In the genomic region with DNA sequence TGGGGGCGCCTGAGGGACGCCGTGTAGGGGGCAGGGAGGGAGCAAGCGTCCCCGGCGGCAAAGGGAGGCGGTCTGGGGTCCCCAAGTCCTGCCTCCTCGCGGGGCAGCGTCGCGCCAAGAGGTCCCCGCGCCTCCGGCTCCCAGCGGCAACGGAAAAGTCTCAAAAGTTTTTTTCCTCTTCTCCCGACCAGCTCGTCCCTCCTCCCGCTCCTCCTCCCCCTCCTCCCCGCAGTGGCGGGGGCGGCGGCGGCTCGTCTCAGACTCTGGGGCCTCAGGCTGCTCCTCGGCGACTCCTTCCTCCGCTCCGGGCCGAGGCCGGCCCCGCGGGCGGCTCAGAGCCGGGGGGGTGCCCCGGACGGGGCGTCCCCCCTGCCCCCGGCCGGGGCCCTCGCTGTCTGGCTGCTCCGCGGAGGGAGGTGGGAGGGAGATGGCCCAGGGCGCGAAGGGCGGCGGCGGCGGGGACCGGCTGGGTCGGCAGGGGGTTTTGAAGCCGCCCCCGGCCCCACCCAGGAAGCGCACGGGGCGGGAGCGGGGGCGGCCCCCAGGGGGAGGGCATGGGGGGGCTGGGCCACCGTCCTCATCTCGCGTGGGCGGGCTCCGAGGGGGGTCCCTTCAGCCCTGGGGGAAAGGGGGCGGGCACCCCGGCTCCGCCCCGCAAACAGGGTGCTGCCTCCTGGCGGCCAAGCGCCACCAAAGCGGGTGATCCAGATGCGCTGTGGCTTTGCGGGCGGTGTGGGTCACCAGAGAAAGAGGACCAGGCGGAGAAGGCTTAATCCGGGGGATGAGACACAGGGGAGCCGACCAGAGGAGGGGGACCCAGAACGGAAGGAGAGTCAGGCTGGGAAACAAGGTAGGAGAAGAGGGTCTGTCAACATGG, we compare ENCODE assay signal across 8 cellular contexts. TPM values are rescaled to one million over a fixed set of nuclear protein-coding genes. Genes with fewer than 3 reads are reported as not detected.
A peak's percentile ranks its signal among the peaks of the same experiment; 100 is the strongest.
DNase-seq lines count a peak whose midpoint lies in the region; ATAC-seq and TF ChIP-seq lines count a peak whose summit lies in the region.

A gene (minus strand): TSS at position 457 of the 877 bp plus-strand sequence. CDS start 878 bp downstream, outside the sequence.

- peak; percentile 36 for ATAC-seq in GM21423 (IDR thresholded peaks at IDR 0.05; ENCODE audit: unreplicated experiment)
- peak; percentile 69 for ATAC-seq in T-helper 17 cell
- peak; percentile 67 to 77 (median 70) for ATAC-seq in psoas muscle

- H3K9me3 ChIP-seq in T-helper 17 cell (ENCODE audit: control insufficient read depth, low read length, poor library complexity, severe bottlenecking) (no peaks in the 10 kb centered on the region), left ventricle myocardium inferior (replicated peaks) (no peaks in the 10 kb centered on the region), psoas muscle (no peaks in the 10 kb centered on the region)

- H4K20me1 ChIP-seq in KMS-11 (ENCODE audit: insufficient read depth): no peaks in the 10 kb centered on the region

- H3K36me3 Mint-ChIP-seq in T-helper 17 cell (ENCODE audit: low read depth): peaks cover 12% of the 10 kb centered on the region

- peak within 1 kb of the TSS; percentile 99 for H3K27ac Mint-ChIP-seq in T-helper 17 cell

- H3K27ac ChIP-seq in KMS-11 (peak within 1 kb of the TSS; percentile 72), left ventricle myocardium inferior (replicated peaks) (peak within 1 kb of the TSS; percentile 94), psoas muscle (peak within 1 kb of the TSS; percentile 59), urinary bladder (ENCODE audit: low read depth) (peak within 1 kb of the TSS; percentile 75)

- peak within 1 kb of the TSS; percentile 95 for H3K4me2 ChIP-seq in KMS-11

- no peaks in the 10 kb centered on the region; the same call in 1 of the 2 replicates for H3K36me3 ChIP-seq in KMS-11 (ENCODE audit: insufficient read depth)
- H3K36me3 ChIP-seq in left ventricle myocardium inferior: no peaks in the 10 kb centered on the region
- no peaks in the 10 kb centered on the region for H3K36me3 ChIP-seq in psoas muscle (ENCODE audit: insufficient read depth in 1 of 2, low read depth in 1 of 2)
- H3K36me3 ChIP-seq in urinary bladder (ENCODE audit: insufficient read depth): no peaks in the 10 kb centered on the region

- peak within 1 kb of the TSS; percentile 86 for H3K9ac ChIP-seq in KMS-11

- H3K4me1 Mint-ChIP-seq in T-helper 17 cell: peaks cover 63% of the 10 kb centered on the region

- peak within 1 kb of the TSS; percentile 70 for H2AFZ ChIP-seq in KMS-11 (ENCODE audit: low read depth)

- peak; percentile 88 for TF ChIP-seq CTCF in KMS-11 (conservative IDR thresholded peaks at IDR 0.05; ENCODE audit: low read depth, low read length)
- TF ChIP-seq CTCF in left ventricle myocardium inferior (IDR thresholded peaks at IDR 0.05; ENCODE audit: borderline replicate concordance): peak; percentile 91
- peak; percentile 75 for TF ChIP-seq CTCF in psoas muscle (IDR thresholded peaks at IDR 0.05)

- intact Hi-C loops in left ventricle myocardium inferior (cut with micrococcal nuclease): no loop called here
- intact Hi-C loops in psoas muscle (cut with DNase I): loop anchor here in 1 of 2 donors (5.0 kb wide), 1 partner anchor 36 kb away; no protein-coding TSS in a partner anchor

- H3K79me2 ChIP-seq in KMS-11 (ENCODE audit: insufficient read depth, low read depth): peaks cover 45% of the 10 kb centered on the region

- peak within 1 kb of the TSS; percentile 99 for H3K4me3 Mint-ChIP-seq in T-helper 17 cell

- no peaks in the 10 kb centered on the region for H3K27me3 Mint-ChIP-seq in T-helper 17 cell

- no peaks in the 10 kb centered on the region for H3K27me3 ChIP-seq in KMS-11 (ENCODE audit: insufficient read depth, low read depth)
- H3K27me3 ChIP-seq in left ventricle myocardium inferior (ENCODE audit: low read depth): peaks cover 13% of the 10 kb centered on the region
- peaks cover 0 to 38% (median 0%) of the 10 kb centered on the region in 3 donors for H3K27me3 ChIP-seq in psoas muscle (ENCODE audit: insufficient read depth in 3 of 3, low read length in 2 of 3)

- WGBS in psoas muscle, 3 donors: 1 to 2% (median 1%) methylated on average over 40 to 78 of the region's 78 CpGs
- 1% methylated on average over 78 of the region's 78 CpGs for WGBS in urinary bladder

- peaks cover 31% of the 10 kb centered on the region for H3K4me1 ChIP-seq in KMS-11 (ENCODE audit: low read depth, poor library complexity, severe bottlenecking)
- peaks cover 74% of the 10 kb centered on the region for H3K4me1 ChIP-seq in left ventricle myocardium inferior
- peaks cover 3% of the 10 kb centered on the region for H3K4me1 ChIP-seq in psoas muscle
- peaks cover 3% of the 10 kb centered on the region for H3K4me1 ChIP-seq in urinary bladder (ENCODE audit: insufficient read depth)

- peak; percentile 87 for DNase-seq in COLO829 (ENCODE audit: low spot score)
- DNase-seq in T-helper 17 cell: peak; percentile 93 to 97 (median 96)
- peak; percentile 81 for DNase-seq in amniotic epithelial cell (ENCODE audit: low read depth)
- peak; percentile 89 for DNase-seq in left ventricle myocardium inferior
- peak; percentile 90 to 91 for DNase-seq in psoas muscle

- H3K4me3 ChIP-seq in KMS-11 (IDR thresholded peaks at IDR 0.05; ENCODE audit: insufficient read depth, low read depth, low read length) (peak within 1 kb of the TSS; percentile 29), left ventricle myocardium inferior (peak within 1 kb of the TSS; percentile 93), psoas muscle (peak within 1 kb of the TSS; percentile 69), urinary bladder (ENCODE audit: low read depth, low read length) (peak within 1 kb of the TSS; percentile 91)

RNA-seq across cellular contexts. Expression of the gene that starts here (rescaled TPM):
- total RNA-seq in T-helper 17 cell: 100 to 1,000 TPM; 408 to 431 TPM
- 14.9 TPM for total RNA-seq in left ventricle myocardium inferior
- total RNA-seq in psoas muscle: 10 to 100 TPM in 2 of 4 donors, 1 to 10 TPM in 2; 8.2 to 10.8 (median 10.1) TPM
- polyA plus RNA-seq in psoas muscle: 10 to 100 TPM in 1 of 3 donors, 1 to 10 TPM in 2; 2.8 to 10.5 (median 3.2) TPM
- total RNA-seq in urinary bladder: 9.2 TPM
- polyA plus RNA-seq in urinary bladder: 58.9 TPM

Comparison
In these comparisons a context has a peak if more than half of its experiments do, and no peak if none do; other contexts are left out.
1. Peak in every context shown above with its lines: DNase-seq, ATAC-seq, H3K4me3 ChIP-seq and H3K27ac ChIP-seq.
2. RNA of the gene that starts here (total RNA-seq): 408 to 431 TPM in T-helper 17 cell; 14.9 TPM in left ventricle myocardium inferior (single experiment), 8.2 to 10.8 TPM in psoas muscle and 9.2 TPM in urinary bladder (single experiment); every median in the first group is over 10 times any median in the second.
3. H3K4me3 ChIP-seq: peak in every context shown above with its lines; median percentile 93 in left ventricle myocardium inferior; 91 in urinary bladder; 69 in psoas muscle; 29 in KMS-11.